17 cellular contexts compared by ENCODE assay signal in genomic region chr15:78266229-78266628, GRCh38. TPM values are rescaled to one million over a fixed set of nuclear protein-coding genes. Genes with fewer than 3 reads are reported as not detected.
A peak's percentile ranks its signal among the peaks of the same experiment; 100 is the strongest.
DNase-seq lines count a peak whose midpoint lies in the region; ATAC-seq and TF ChIP-seq lines count a peak whose summit lies in the region.
"Had no signal": no experiment of that assay in that cellular context is flagged by ENCODE, and none has a peak within 500 bp of the region (broad histone marks: within the 10 kb centered on the region; RNA-seq: fewer than 3 reads in every experiment).

No MANE protein-coding gene starts in this region.

- H3K9me3 ChIP-seq in left ventricle myocardium inferior (replicated peaks) (no peaks in the 10 kb centered on the region), ascending aorta (no peaks in the 10 kb centered on the region), muscle layer of duodenum (ENCODE audit: control insufficient read depth in 1 of 2, low read length in 2 of 2) (no peaks in the 10 kb centered on the region)
- H3K9me3 ChIP-seq: neutrophil had no signal

- DNase-seq in left ventricle myocardium inferior (no peak), cardiac septum (ENCODE audit: low spot score) (no peak), ascending aorta (ENCODE audit: low spot score in 2 of 2) (no peak), iPS-NIHi11 (ENCODE audit: low spot score) (no peak), AG20443 (ENCODE audit: low spot score) (no peak), GM19238 (ENCODE audit: insufficient read length, low spot score) (no peak)
- DNase-seq: GF-D8, glutamatergic neuron, NCI-H1417 treated with DMSO at 0.1 percent for 48 hours, NCI-H524 had no signal

- TF ChIP-seq CTCF in left ventricle myocardium inferior (IDR thresholded peaks at IDR 0.05; ENCODE audit: borderline replicate concordance): no peak
- TF ChIP-seq CTCF in ascending aorta (IDR thresholded peaks at IDR 0.05): no peak

- no peak for ATAC-seq in GM21360 (IDR thresholded peaks at IDR 0.05; ENCODE audit: unreplicated experiment)
- ATAC-seq: HepG2; stimulated activated memory B cell treated with anti-CD40 and anti-IgM and Interleukin-4, amounts not matched to agents 10 μg/mL and 1 μg/mL and 100 μg/mL, for 72 hours had no signal

- H3K27ac ChIP-seq in left ventricle myocardium inferior (replicated peaks) (peak overlapping the region; percentile 83), ascending aorta (peak overlapping the region; percentile 50 to 75), muscle layer of duodenum (ENCODE audit: low read length) (peak overlapping the region; percentile 65)
- H3K27ac ChIP-seq: neutrophil, SK-N-MC had no signal

- H3K4me3 ChIP-seq in left ventricle myocardium inferior: peak overlapping the region; percentile 78
- no peak overlapping the region for H3K4me3 ChIP-seq in ascending aorta
- peak overlapping the region in 1 of 2 donors; percentile 69 for H3K4me3 ChIP-seq in muscle layer of duodenum (ENCODE audit: low read depth in 1 of 2, low read length in 2 of 2)
- H3K4me3 ChIP-seq: SK-N-MC had no signal

- peaks cover 6% of the 10 kb centered on the region for H3K36me3 ChIP-seq in left ventricle myocardium inferior
- no peaks in the 10 kb centered on the region for H3K36me3 ChIP-seq in ascending aorta
- peaks cover 0 to 3% of the 10 kb centered on the region in 2 donors for H3K36me3 ChIP-seq in muscle layer of duodenum (ENCODE audit: control insufficient read depth in 1 of 2, insufficient read depth in 2 of 2, low read length in 2 of 2)
- H3K36me3 ChIP-seq: neutrophil had no signal

- intact Hi-C loops in left ventricle myocardium inferior (cut with micrococcal nuclease) (no loop called here), cardiac septum (cut with DNase I) (no loop called here), ascending aorta (cut with DNase I) (loop anchor here (5.0 kb wide), 1 partner anchor 171 kb away; the partner anchor contains the start of gene IREB2)

- peaks cover 37% of the 10 kb centered on the region for H3K4me1 ChIP-seq in left ventricle myocardium inferior
- peaks cover 8 to 10% of the 10 kb centered on the region in 2 donors for H3K4me1 ChIP-seq in ascending aorta
- peaks cover 9 to 13% of the 10 kb centered on the region in 2 donors for H3K4me1 ChIP-seq in muscle layer of duodenum (ENCODE audit: control insufficient read depth in 1 of 2, insufficient read depth in 2 of 2, low read length in 2 of 2)

- H3K27me3 ChIP-seq in left ventricle myocardium inferior (ENCODE audit: low read depth): no peaks in the 10 kb centered on the region
- no peaks in the 10 kb centered on the region for H3K27me3 ChIP-seq in ascending aorta
- H3K27me3 ChIP-seq in muscle layer of duodenum (ENCODE audit: low read depth, low read length): no peaks in the 10 kb centered on the region

RNA-seq across cellular contexts. Expression of gene DNAJA4, which starts 1.9 kb away (rescaled TPM):
- total RNA-seq in left ventricle myocardium inferior: 115 TPM
- 150 TPM for total RNA-seq in cardiac septum
- 3.5 TPM for total RNA-seq in ascending aorta
- total RNA-seq: HepG2 had no signal

RNA-seq across cellular contexts. Expression of gene ACSBG1, which starts 31.9 kb away (rescaled TPM):
- 0.25 TPM for total RNA-seq in left ventricle myocardium inferior
- total RNA-seq in cardiac septum: not detected
- not detected for total RNA-seq in ascending aorta
- total RNA-seq: dermis blood vessel endothelial cell had no signal

RNA-seq across cellular contexts. Expression of gene SKIC8, which starts 33.2 kb away (rescaled TPM):
- total RNA-seq in left ventricle myocardium inferior (24.6 TPM), cardiac septum (33.3 TPM), ascending aorta (19.9 TPM)

Comparison
In these comparisons a context has a peak if more than half of its experiments do, and no peak if none do; other contexts are left out.
1. RNA of gene DNAJA4, which starts 1.9 kb away (total RNA-seq): 150 TPM in cardiac septum (single experiment) and 115 TPM in left ventricle myocardium inferior (single experiment); 3.5 TPM in ascending aorta (single experiment); every median in the first group is over 10 times any median in the second.
2. Peak in every context shown above with its lines, with median percentiles within 50 percentile points of each other: H3K27ac ChIP-seq.